Comparison of ENCODE assay signal across 8 cellular contexts in genomic region chr9:99433555-99433954, GRCh38.
DNase-seq lines count a peak whose midpoint lies in the region; ATAC-seq, FAIRE-seq and TF ChIP-seq lines count a peak whose summit lies in the region.

No MANE protein-coding gene starts in this region.

- H3K27ac Mint-ChIP-seq in activated CD8-positive, alpha-beta memory T cell treated with anti-CD3 and anti-CD28 coated beads, Interleukin-2, amount 10 ng/mL, durations not matched to agents 7 days and 5 days, result peak overlapping the region; percentile 79

- peaks cover 16% of the 10 kb centered on the region for H3K4me1 ChIP-seq in foreskin keratinocyte

- no peak for TF ChIP-seq CTCF in foreskin keratinocyte (conservative IDR thresholded peaks at IDR 0.05)

- CTCF ChIA-PET in activated CD8-positive, alpha-beta memory T cell treated with anti-CD3 and anti-CD28 coated beads, Interleukin-2, amount 10 ng/mL, durations not matched to agents 7 days and 5 days (lab: Charles Lee), result no interaction called here

- FAIRE-seq in GM12892 (lab: Jason Lieb, UNC), result peak; percentile 95
- FAIRE-seq in H54 (lab: Jason Lieb, UNC), result peak; percentile 82
- no peak for FAIRE-seq in frontal cortex (lab: Jason Lieb, UNC)

- no peaks in the 10 kb centered on the region for H3K27me3 Mint-ChIP-seq in activated CD8-positive, alpha-beta memory T cell treated with anti-CD3 and anti-CD28 coated beads, Interleukin-2, amount 10 ng/mL, durations not matched to agents 7 days and 5 days

- DNase-seq in GM12892 (ENCODE audit: insufficient read length), result peak; percentile 39
- peak; percentile 80 for DNase-seq in H54 (ENCODE audit: insufficient read length, low spot score)
- DNase-seq in LoVo (ENCODE audit: low spot score), result peak; percentile 63
- DNase-seq in activated CD8-positive, alpha-beta memory T cell treated with anti-CD3 and anti-CD28 coated beads, Interleukin-2, amount 10 ng/mL, durations not matched to agents 7 days and 5 days, result peak; percentile 90
- peak; percentile 54 to 73 for DNase-seq in foreskin keratinocyte
- DNase-seq in stimulated activated CD4-positive, alpha-beta T cell treated with anti-CD3 and anti-CD28 coated beads, Interleukin-1b, Interleukin-23, amount 100 ng/mL, for 24 hours (ENCODE audit: low read depth in 4 of 4, low spot score in 1 of 4), result peak in 3 of 4 experiments; percentile 7 to 39 (median 23)
- no peak for DNase-seq in NCI-H1417 (lab: John Stamatoyannopoulos, UW)
- no peak for DNase-seq in frontal cortex (ENCODE audit: low spot score in 2 of 2)

- TF ChIP-seq POLR2A in GM12892 (IDR thresholded peaks at IDR 0.05; ENCODE audit: low read depth, low read length), result peak; percentile 49; the same call in 1 of the 2 replicates
- TF ChIP-seq POLR2A in H54 (IDR thresholded peaks at IDR 0.05; ENCODE audit: low read depth, low read length), result no peak

- H3K4me1 Mint-ChIP-seq in activated CD8-positive, alpha-beta memory T cell treated with anti-CD3 and anti-CD28 coated beads, Interleukin-2, amount 10 ng/mL, durations not matched to agents 7 days and 5 days, result peaks cover 29% of the 10 kb centered on the region

- H3K36me3 Mint-ChIP-seq in activated CD8-positive, alpha-beta memory T cell treated with anti-CD3 and anti-CD28 coated beads, Interleukin-2, amount 10 ng/mL, durations not matched to agents 7 days and 5 days, result peaks cover 2% of the 10 kb centered on the region

- peak; percentile 100 for ATAC-seq in activated CD8-positive, alpha-beta memory T cell treated with anti-CD3 and anti-CD28 coated beads, Interleukin-2, amount 10 ng/mL, durations not matched to agents 7 days and 5 days
- peak; percentile 99 for ATAC-seq in foreskin keratinocyte

- H3K27ac ChIP-seq in foreskin keratinocyte, result no peak overlapping the region

- no peaks in the 10 kb centered on the region for H3K9me3 Mint-ChIP-seq in activated CD8-positive, alpha-beta memory T cell treated with anti-CD3 and anti-CD28 coated beads, Interleukin-2, amount 10 ng/mL, durations not matched to agents 7 days and 5 days (ENCODE audit: low read depth)

- no peak overlapping the region for H3K4me3 Mint-ChIP-seq in activated CD8-positive, alpha-beta memory T cell treated with anti-CD3 and anti-CD28 coated beads, Interleukin-2, amount 10 ng/mL, durations not matched to agents 7 days and 5 days

- no peaks in the 10 kb centered on the region for H3K27me3 ChIP-seq in foreskin keratinocyte

Comparison
In these comparisons a context has a peak if more than half of its experiments do, and no peak if none do; other contexts are left out.
1. DNase-seq: peak in GM12892 (single experiment), H54 (single experiment), LoVo (single experiment), activated CD8-positive, alpha-beta memory T cell treated with anti-CD3 and anti-CD28 coated beads, Interleukin-2, amount 10 ng/mL, durations not matched to agents 7 days and 5 days (single experiment), foreskin keratinocyte (2 of 2) and stimulated activated CD4-positive, alpha-beta T cell treated with anti-CD3 and anti-CD28 coated beads, Interleukin-1b, Interleukin-23, amount 100 ng/mL, for 24 hours (3 of 4); none in NCI-H1417 (0 of 3) and frontal cortex (0 of 2).